8 cellular contexts compared by ENCODE assay signal in genomic region chr1:58898739-58899580, GRCh38.
A peak's percentile ranks its signal among the peaks of the same experiment; 100 is the strongest.
DNase-seq lines count a peak whose midpoint lies in the region; ATAC-seq and TF ChIP-seq lines count a peak whose summit lies in the region.

No MANE protein-coding gene starts in this region.

- peaks cover 16% of the 10 kb centered on the region for H3K4me1 Mint-ChIP-seq in activated T-cell treated with anti-CD3 and anti-CD28 coated beads, Interleukin-2, amount 50 U/mL, for 72 hours (ENCODE audit: low read depth)

- no peak overlapping the region for H3K4me3 Mint-ChIP-seq in activated T-cell treated with anti-CD3 and anti-CD28 coated beads, Interleukin-2, amount 50 U/mL, for 72 hours

- H3K9me3 ChIP-seq in testis (no peaks in the 10 kb centered on the region), A673 (ENCODE audit: low read depth, low read length, poor library complexity, severe bottlenecking) (no peaks in the 10 kb centered on the region)

- no peak for TF ChIP-seq POLR2A in testis (IDR thresholded peaks at IDR 0.05)

- no peaks in the 10 kb centered on the region for H3K36me3 Mint-ChIP-seq in activated T-cell treated with anti-CD3 and anti-CD28 coated beads, Interleukin-2, amount 50 U/mL, for 72 hours (ENCODE audit: insufficient read depth in 2 of 2)

- no TSS peak for BruUV-seq in A673 (replicated peaks; lab: Mats Ljungman, UMichigan)

- CTCF ChIA-PET in A673 (lab: Charles Lee) = interaction anchor here (0.6 kb wide), 1 partner anchor 33 kb away, joined by 3 read pairs; no protein-coding TSS in a partner anchor

- no peak for ATAC-seq in activated T-cell treated with anti-CD3 and anti-CD28 coated beads, Interleukin-2, amount 50 U/mL, for 72 hours (replicated peaks in 1 of 2)
- ATAC-seq in HG03571 (IDR thresholded peaks at IDR 0.05; ENCODE audit: unreplicated experiment) = no peak

- peaks cover 5% of the 10 kb centered on the region for H3K27me3 Mint-ChIP-seq in activated T-cell treated with anti-CD3 and anti-CD28 coated beads, Interleukin-2, amount 50 U/mL, for 72 hours (ENCODE audit: low read depth)

- no peaks in the 10 kb centered on the region for H3K9me3 Mint-ChIP-seq in activated T-cell treated with anti-CD3 and anti-CD28 coated beads, Interleukin-2, amount 50 U/mL, for 72 hours

- WGBS in testis, 2 donors = 38 to 52% methylated on average over 10 of the region's 10 CpGs

- DNase-seq in NCI-H524 treated with DMSO at 0.1 percent for 48 hours (lab: John Stamatoyannopoulos, UW) (peak; percentile 10), coronary artery (ENCODE audit: low spot score) (no peak), medulla oblongata (ENCODE audit: extremely low spot score) (peak; percentile 60), testis (peak; percentile 91), A673 (ENCODE audit: low spot score) (no peak)
- no peak for DNase-seq in activated T-cell treated with anti-CD3 and anti-CD28 coated beads, Interleukin-2, amount 50 U/mL, for 72 hours
- no peak for DNase-seq in activated CD4-positive, alpha-beta T cell treated with anti-CD3 and anti-CD28 coated beads for 48 hours

- no peaks in the 10 kb centered on the region for H3K27me3 ChIP-seq in testis
- no peaks in the 10 kb centered on the region for H3K27me3 ChIP-seq in A673 (replicated peaks; ENCODE audit: insufficient read depth, low read depth, low read length, poor library complexity)

- no peak overlapping the region for H3K27ac Mint-ChIP-seq in activated T-cell treated with anti-CD3 and anti-CD28 coated beads, Interleukin-2, amount 50 U/mL, for 72 hours

- H3K4me1 ChIP-seq in testis (peaks cover 40% of the 10 kb centered on the region), A673 (ENCODE audit: insufficient read depth, low read length, poor library complexity, severe bottlenecking) (no peaks in the 10 kb centered on the region)

- H3K36me3 ChIP-seq in testis (ENCODE audit: low read depth, missing control alignments) (no peaks in the 10 kb centered on the region), A673 (ENCODE audit: insufficient read depth, low read length, poor library complexity, severe bottlenecking) (no peaks in the 10 kb centered on the region)

- no peak for TF ChIP-seq CTCF in coronary artery (IDR thresholded peaks at IDR 0.05)
- no peak for TF ChIP-seq CTCF in testis (IDR thresholded peaks at IDR 0.05)
- TF ChIP-seq CTCF in A673 (conservative IDR thresholded peaks at IDR 0.05; ENCODE audit: low read depth, low read length) = no peak

- POLR2A ChIA-PET in A673 (lab: Charles Lee; ENCODE audit: low non-redundant PET) = no interaction called here

- H3K4me3 ChIP-seq in coronary artery = no peak overlapping the region
- H3K4me3 ChIP-seq in testis = no peak overlapping the region
- no peak overlapping the region for H3K4me3 ChIP-seq in A673 (ENCODE audit: low read depth, low read length, poor library complexity, severe bottlenecking)

- H3K27ac ChIP-seq in coronary artery = peak overlapping the region; percentile 18 to 68
- H3K27ac ChIP-seq in testis = peak overlapping the region; percentile 70 to 75
- H3K27ac ChIP-seq in A673 (ENCODE audit: low read depth, low read length, poor library complexity, severe bottlenecking) = no peak overlapping the region

- intact Hi-C loops in testis (cut with DNase I; ENCODE audit: low total_unique reads) (no loop called here), A673 (cut with micrococcal nuclease; ENCODE audit: unreplicated experiment) (no loop called here)

Comparison
In these comparisons a context has a peak if more than half of its experiments do, and no peak if none do; other contexts are left out.
1. DNase-seq: peak in NCI-H524 treated with DMSO at 0.1 percent for 48 hours (single experiment), medulla oblongata (single experiment) and testis (single experiment); none in coronary artery (single experiment), activated T-cell treated with anti-CD3 and anti-CD28 coated beads, Interleukin-2, amount 50 U/mL, for 72 hours (0 of 2), A673 (single experiment) and activated CD4-positive, alpha-beta T cell treated with anti-CD3 and anti-CD28 coated beads for 48 hours (single experiment).